In genomic region chr1:40040511-40041465, GRCh38 we compare ENCODE assay signal across 8 cellular contexts. TPM values are rescaled to one million over a fixed set of nuclear protein-coding genes. Genes with fewer than 3 reads are reported as not detected.
DNase-seq lines count a peak whose midpoint lies in the region; ATAC-seq, FAIRE-seq and TF ChIP-seq lines count a peak whose summit lies in the region.

TSS of gene CAP1 (plus strand) at chr1:40040729. CDS start at chr1:40059347, 18,618 bp downstream.

- peaks cover 6% of the 10 kb centered on the region for H3K36me3 Mint-ChIP-seq in astrocyte (ENCODE audit: low read depth, unreplicated experiment)

- H3K27me3 Mint-ChIP-seq in astrocyte (ENCODE audit: low read depth, unreplicated experiment): no peaks in the 10 kb centered on the region

- peak within 1 kb of the TSS; percentile 96 for H3K4me2 ChIP-seq in astrocyte (ENCODE audit: low read length)

- peak within 1 kb of the TSS; percentile 94 for H3K27ac ChIP-seq in astrocyte (ENCODE audit: low read depth, low read length)
- peak within 1 kb of the TSS; percentile 97 for H3K27ac ChIP-seq in right cardiac atrium (ENCODE audit: low read length)
- peak within 1 kb of the TSS; percentile 83 to 91 for H3K27ac ChIP-seq in aorta (ENCODE audit: low read depth in 1 of 2, low read length in 2 of 2)

- H3K4me3 Mint-ChIP-seq in astrocyte (ENCODE audit: unreplicated experiment): peak within 1 kb of the TSS; percentile 94

- H3K9me3 Mint-ChIP-seq in astrocyte (ENCODE audit: unreplicated experiment): no peaks in the 10 kb centered on the region

- H3K9me3 ChIP-seq in astrocyte (ENCODE audit: insufficient read depth, low read depth, low read length) (no peaks in the 10 kb centered on the region), right cardiac atrium (ENCODE audit: control insufficient read depth, low read length) (no peaks in the 10 kb centered on the region), aorta (ENCODE audit: control insufficient read depth, low read length) (no peaks in the 10 kb centered on the region)

- H3K4me1 ChIP-seq in astrocyte (ENCODE audit: insufficient read depth, low read length) (peaks cover 44% of the 10 kb centered on the region), right cardiac atrium (ENCODE audit: control insufficient read depth, insufficient read depth, low read length) (peaks cover 17% of the 10 kb centered on the region), aorta (ENCODE audit: control insufficient read depth in 1 of 2, insufficient read depth in 2 of 2, low read length in 2 of 2) (peaks cover 2 to 17% of the 10 kb centered on the region in 2 donors)

- H3K4me3 ChIP-seq in astrocyte (ENCODE audit: insufficient read depth, low read depth, low read length) (peak within 1 kb of the TSS; percentile 87), right cardiac atrium (ENCODE audit: low read length) (peak within 1 kb of the TSS; percentile 85), aorta (ENCODE audit: low read length in 2 of 2) (peak within 1 kb of the TSS; percentile 83 to 85)

- H3K4me1 Mint-ChIP-seq in astrocyte (ENCODE audit: low read depth, unreplicated experiment): peaks cover 38% of the 10 kb centered on the region

- no peak for TF ChIP-seq CTCF in astrocyte (IDR thresholded peaks at IDR 0.05; ENCODE audit: insufficient read depth, low read depth, low read length)

- intact Hi-C loops in right cardiac atrium (cut with DNase I): no loop called here
- intact Hi-C loops in aorta (cut with DNase I): no loop called here

- H2AFZ ChIP-seq in astrocyte (ENCODE audit: low read depth, low read length): peak within 1 kb of the TSS; percentile 82

- peak within 1 kb of the TSS; percentile 96 for H3K27ac Mint-ChIP-seq in astrocyte (ENCODE audit: unreplicated experiment)

- no peaks in the 10 kb centered on the region for H3K27me3 ChIP-seq in astrocyte (ENCODE audit: insufficient read depth, low read length)
- H3K27me3 ChIP-seq in right cardiac atrium (ENCODE audit: control insufficient read depth, insufficient read depth): no peaks in the 10 kb centered on the region
- no peaks in the 10 kb centered on the region for H3K27me3 ChIP-seq in aorta (ENCODE audit: control insufficient read depth in 1 of 2, insufficient read depth in 2 of 2, low read length in 1 of 2)

- WGBS in right cardiac atrium: under 1% methylated on average over 65 of the region's 65 CpGs
- 0 to 1% methylated on average over 55 to 65 of the region's 65 CpGs for WGBS in aorta, 2 donors

- no peak for FAIRE-seq in astrocyte (lab: Jason Lieb, UNC)

- H3K9ac ChIP-seq in astrocyte (ENCODE audit: low read length): peak within 1 kb of the TSS; percentile 95

- H4K20me1 ChIP-seq in astrocyte (ENCODE audit: insufficient read depth, low read length): peaks cover 51% of the 10 kb centered on the region

- H3K36me3 ChIP-seq in astrocyte (ENCODE audit: insufficient read depth, low read length): peaks cover 10% of the 10 kb centered on the region
- H3K36me3 ChIP-seq in aorta (ENCODE audit: control insufficient read depth in 1 of 2, insufficient read depth in 2 of 2, low read length in 1 of 2): no peaks in the 10 kb centered on the region

- H3K79me2 ChIP-seq in astrocyte (ENCODE audit: insufficient read depth, low read length): peaks cover 53% of the 10 kb centered on the region

- DNase-seq in NCI-H187 treated with DMSO at 0.1 percent for 48 hours (lab: John Stamatoyannopoulos, UW) (peak; percentile 70), T-helper 22 cell (ENCODE audit: low read depth) (peak; percentile 99), astrocyte (ENCODE audit: low read depth) (peak; percentile 94), right cardiac atrium (peak; percentile 100), putamen (ENCODE audit: low spot score) (peak; percentile 99), aorta (peak; percentile 100)

- peak; percentile 47 for ATAC-seq in GM18499 (IDR thresholded peaks at IDR 0.05; ENCODE audit: insufficient read depth, unreplicated experiment)
- ATAC-seq in HG02943 (IDR thresholded peaks at IDR 0.05; ENCODE audit: low read depth, unreplicated experiment): peak; percentile 76
- ATAC-seq in right cardiac atrium: peak; percentile 95 to 96
- ATAC-seq in aorta (ENCODE audit: low FRiP score): peak; percentile 98

RNA-seq across cellular contexts. Expression of gene CAP1, which starts in this region (rescaled TPM):
- total RNA-seq in astrocyte: 929 and 930 TPM in 2 replicates
- 100 to 1,000 TPM in 2 of 4 donors, 10 to 100 TPM in 2; 72.8 to 118 (median 97.9) TPM for total RNA-seq in right cardiac atrium
- polyA plus RNA-seq in right cardiac atrium: 43.8 TPM
- 100 to 1,000 TPM; 373 to 493 TPM for total RNA-seq in aorta
- 100 to 1,000 TPM; 209 to 269 TPM for polyA plus RNA-seq in aorta

Comparison
In these comparisons a context has a peak if more than half of its experiments do, and no peak if none do; other contexts are left out.
1. Peak in every context shown above with its lines: DNase-seq, ATAC-seq, H3K4me3 ChIP-seq and H3K27ac ChIP-seq.
2. ATAC-seq: peak in every context shown above with its lines; median percentile 98 in aorta; 96 in right cardiac atrium; 76 in HG02943; 47 in GM18499.